ENCODE assay signal across 15 cellular contexts in genomic region chr7:111424768-111425167, GRCh38.
A peak's percentile ranks its signal among the peaks of the same experiment; 100 is the strongest.
DNase-seq lines count a peak whose midpoint lies in the region; ATAC-seq, FAIRE-seq and TF ChIP-seq lines count a peak whose summit lies in the region.
"Had no signal": no experiment of that assay in that cellular context is flagged by ENCODE, and none has a peak within 500 bp of the region (broad histone marks: within the 10 kb centered on the region; RNA-seq: fewer than 3 reads in every experiment).

No MANE protein-coding gene starts in this region.

- no peak for TF ChIP-seq RAD21 in IMR-90 (IDR thresholded peaks at IDR 0.05; ENCODE audit: low read length)

- peaks cover 22% of the 10 kb centered on the region for H3K36me3 Mint-ChIP-seq in stimulated activated memory B cell treated with anti-CD40 and anti-IgM and Interleukin-4, amounts not matched to agents 10 μg/mL and 1 μg/mL and 100 μg/mL, for 72 hours

- H3K4me3 ChIP-seq in IMR-90 (ENCODE audit: insufficient read depth, low read depth, low read length): no peak overlapping the region
- H3K4me3 ChIP-seq in cardiac fibroblast (replicated peaks in 1 of 2; ENCODE audit: low read depth in 2 of 2, low read length in 2 of 2): no peak overlapping the region
- no peak overlapping the region for H3K4me3 ChIP-seq in mesendoderm (ENCODE audit: low read length)
- H3K4me3 ChIP-seq in esophagus muscularis mucosa: no peak overlapping the region
- H3K4me3 ChIP-seq: psoas muscle had no signal

- peak overlapping the region; percentile 56 for H2BK5ac ChIP-seq in IMR-90 (ENCODE audit: low read depth, low read length, poor library complexity, severe bottlenecking)
- no peak overlapping the region for H2BK5ac ChIP-seq in mesendoderm (ENCODE audit: low read length)

- H2AFZ ChIP-seq in IMR-90 (replicated peaks; ENCODE audit: low read length, poor library complexity): no peak overlapping the region

- dilution Hi-C loops in IMR-90 (cut with HindIII; ENCODE audit: low sequenced_read_pairs, unreplicated experiment): no loop called here

- H3K9ac ChIP-seq in IMR-90 (ENCODE audit: low read depth, low read length): no peak overlapping the region
- no peak overlapping the region for H3K9ac ChIP-seq in mesendoderm (ENCODE audit: low read length)

- DNase-seq in D721Med (ENCODE audit: insufficient read length, low spot score): no peak
- peak; percentile 23 for DNase-seq in IMR-90
- peak; percentile 12 to 64 for DNase-seq in cardiac fibroblast (ENCODE audit: low read depth in 2 of 2)
- peak; percentile 39 for DNase-seq in mesendoderm
- no peak for DNase-seq in esophagus muscularis mucosa (ENCODE audit: extremely low spot score)
- no peak for DNase-seq in Right ventricle myocardium inferior (ENCODE audit: missing footprints)
- DNase-seq: activated CD4-positive, alpha-beta T cell treated with anti-CD3 and anti-CD28 coated beads, Interleukin-2, amount 50 U/mL, for 4 hours; GF-D8; MM.1S; psoas muscle; stimulated activated CD4-positive, alpha-beta T cell treated with anti-CD3 and anti-CD28 coated beads, Interleukin-4, amount 100 ng/mL, for 4 hours; stimulated activated naive CD4-positive, alpha-beta T cell treated with Interleukin-2 at 50 U/mL for 16 hours had no signal

- CTCF ChIA-PET in IMR-90 (lab: Yijun Ruan, JAX): no interaction called here

- no peaks in the 10 kb centered on the region for H3K9me1 ChIP-seq in IMR-90 (ENCODE audit: insufficient read depth, low read length)

- H3K27ac ChIP-seq in IMR-90 (ENCODE audit: insufficient read depth, low read length): no peak overlapping the region
- no peak overlapping the region for H3K27ac ChIP-seq in mesendoderm (ENCODE audit: low read depth, low read length)
- no peak overlapping the region for H3K27ac ChIP-seq in esophagus muscularis mucosa (replicated peaks in 1 of 4)
- H3K27ac ChIP-seq: C4-2B, psoas muscle had no signal

- H3K36me3 ChIP-seq in IMR-90 (ENCODE audit: control insufficient read depth, insufficient read depth, low read length) (no peaks in the 10 kb centered on the region), mesendoderm (ENCODE audit: control insufficient read depth, insufficient read depth, low read length) (no peaks in the 10 kb centered on the region), esophagus muscularis mucosa (no peaks in the 10 kb centered on the region)

- BruUV-seq in IMR-90 (replicated peaks; lab: Mats Ljungman, UMichigan): no TSS peak

- no peaks in the 10 kb centered on the region for H4K20me1 ChIP-seq in IMR-90 (ENCODE audit: insufficient read depth, low read length)

- H3K79me1 ChIP-seq in IMR-90 (ENCODE audit: low read depth in 1 of 2, low read length in 2 of 2): no peaks in the 10 kb centered on the region
- no peaks in the 10 kb centered on the region for H3K79me1 ChIP-seq in mesendoderm (ENCODE audit: low read length)

- H2AK5ac ChIP-seq in IMR-90 (ENCODE audit: low read depth, low read length): no peak overlapping the region
- H2AK5ac ChIP-seq in mesendoderm (ENCODE audit: low read length): no peak overlapping the region

- intact Hi-C loops in IMR-90 (cut with micrococcal nuclease) (no loop called here), esophagus muscularis mucosa (cut with DNase I) (no loop called here), Right ventricle myocardium inferior (cut with DNase I) (no loop called here)

- peak; percentile 72 for ATAC-seq in IMR-90 (ENCODE audit: low read depth)
- no peak for ATAC-seq in stimulated activated memory B cell treated with anti-CD40 and anti-IgM and Interleukin-4, amounts not matched to agents 10 μg/mL and 1 μg/mL and 100 μg/mL, for 72 hours
- no peak for ATAC-seq in Right ventricle myocardium inferior
- no peak for ATAC-seq in GM18511 (IDR thresholded peaks at IDR 0.05; ENCODE audit: unreplicated experiment)
- ATAC-seq: psoas muscle had no signal

- H3K4me2 ChIP-seq in IMR-90 (ENCODE audit: low read depth, low read length): no peak overlapping the region
- H3K4me2 ChIP-seq in mesendoderm (ENCODE audit: low read length): no peak overlapping the region

- no peak overlapping the region for H2AK9ac ChIP-seq in IMR-90 (replicated peaks; ENCODE audit: low read depth, low read length, poor library complexity)

- H3K9me3 ChIP-seq in IMR-90 (ENCODE audit: control insufficient read depth, insufficient read depth, low read length) (no peaks in the 10 kb centered on the region), esophagus muscularis mucosa (no peaks in the 10 kb centered on the region)
- H3K9me3 ChIP-seq: psoas muscle had no signal

- H3K27me3 Mint-ChIP-seq in stimulated activated memory B cell treated with anti-CD40 and anti-IgM and Interleukin-4, amounts not matched to agents 10 μg/mL and 1 μg/mL and 100 μg/mL, for 72 hours: no peaks in the 10 kb centered on the region

- H3K4me1 ChIP-seq in IMR-90 (ENCODE audit: control insufficient read depth, insufficient read depth, low read length): no peaks in the 10 kb centered on the region
- H3K4me1 ChIP-seq in mesendoderm (ENCODE audit: control insufficient read depth, low read depth, low read length): no peaks in the 10 kb centered on the region
- no peaks in the 10 kb centered on the region for H3K4me1 ChIP-seq in esophagus muscularis mucosa
- H3K4me1 ChIP-seq: psoas muscle had no signal

- FAIRE-seq in D721Med (lab: Jason Lieb, UNC): peak; percentile 11

- H2BK120ac ChIP-seq in IMR-90 (ENCODE audit: low read depth, low read length): no peak overlapping the region
- no peak overlapping the region for H2BK120ac ChIP-seq in mesendoderm (ENCODE audit: low read depth, low read length)

- H3K23ac ChIP-seq in IMR-90 (ENCODE audit: low read depth, low read length) (no peak overlapping the region), mesendoderm (ENCODE audit: low read length) (no peak overlapping the region)

- no peak overlapping the region for H4K5ac ChIP-seq in IMR-90 (ENCODE audit: low read depth, low read length)
- H4K5ac ChIP-seq in mesendoderm (ENCODE audit: low read length): no peak overlapping the region

- H3K56ac ChIP-seq in IMR-90 (ENCODE audit: extremely low read depth, insufficient read depth, low read length) (no peak overlapping the region), mesendoderm (ENCODE audit: low read length) (no peak overlapping the region)

- H2BK20ac ChIP-seq in IMR-90 (ENCODE audit: low read depth, low read length): peak overlapping the region; percentile 20; the same call in 1 of the 2 replicates

- TF ChIP-seq CTCF in D721Med (IDR thresholded peaks at IDR 0.05; ENCODE audit: insufficient read depth, missing control alignments) (no peak), IMR-90 (conservative IDR thresholded peaks at IDR 0.05; ENCODE audit: low read depth, low read length) (no peak), cardiac fibroblast (IDR thresholded peaks at IDR 0.05; ENCODE audit: low read depth, low read length) (no peak), esophagus muscularis mucosa (IDR thresholded peaks at IDR 0.05) (no peak)

- no peak overlapping the region for H3K27ac Mint-ChIP-seq in stimulated activated memory B cell treated with anti-CD40 and anti-IgM and Interleukin-4, amounts not matched to agents 10 μg/mL and 1 μg/mL and 100 μg/mL, for 72 hours

- H3K27me3 ChIP-seq in IMR-90 (ENCODE audit: control insufficient read depth, insufficient read depth, low read length): no peaks in the 10 kb centered on the region
- no peaks in the 10 kb centered on the region for H3K27me3 ChIP-seq in mesendoderm (ENCODE audit: insufficient read depth, low read length, poor library complexity)
- H3K27me3 ChIP-seq in esophagus muscularis mucosa: no peaks in the 10 kb centered on the region

- POLR2A ChIA-PET in IMR-90 (lab: Charles Lee; ENCODE audit: unreplicated experiment): no interaction called here

- H3K4me3 Mint-ChIP-seq in stimulated activated memory B cell treated with anti-CD40 and anti-IgM and Interleukin-4, amounts not matched to agents 10 μg/mL and 1 μg/mL and 100 μg/mL, for 72 hours: no peak overlapping the region

- no peak overlapping the region for H4K8ac ChIP-seq in IMR-90 (ENCODE audit: low read depth in 2 of 2, low read length in 2 of 2)
- no peak overlapping the region for H4K8ac ChIP-seq in mesendoderm (ENCODE audit: low read depth, low read length)

- H3K4ac ChIP-seq in IMR-90 (ENCODE audit: low read depth, low read length) (no peak overlapping the region), mesendoderm (ENCODE audit: low read depth, low read length) (no peak overlapping the region)

- in situ Hi-C loops in IMR-90 (cut with MboI; ENCODE audit: low sequenced_read_pairs): no loop called here

- H3K14ac ChIP-seq in IMR-90 (replicated peaks; ENCODE audit: low read depth, low read length): no peak overlapping the region

- H3K18ac ChIP-seq in IMR-90 (ENCODE audit: low read depth, low read length): peak overlapping the region; percentile 48; the same call in 1 of the 2 replicates
- no peak overlapping the region for H3K18ac ChIP-seq in mesendoderm (ENCODE audit: low read length)

- no peak for TF ChIP-seq POLR2A in IMR-90 (IDR thresholded peaks at IDR 0.05; ENCODE audit: low read depth, low read length)
- no peak for TF ChIP-seq POLR2A in esophagus muscularis mucosa (IDR thresholded peaks at IDR 0.05; ENCODE audit: low read depth)

- H3K79me2 ChIP-seq in mesendoderm (ENCODE audit: control insufficient read depth, insufficient read depth, low read length): no peaks in the 10 kb centered on the region

- no peak for TF ChIP-seq EP300 in esophagus muscularis mucosa (IDR thresholded peaks at IDR 0.05)

- H3K9me3 Mint-ChIP-seq in stimulated activated memory B cell treated with anti-CD40 and anti-IgM and Interleukin-4, amounts not matched to agents 10 μg/mL and 1 μg/mL and 100 μg/mL, for 72 hours: peaks cover 9% of the 10 kb centered on the region

- no peak overlapping the region for H4K91ac ChIP-seq in IMR-90 (ENCODE audit: insufficient read depth, low read depth, low read length)

- no peaks in the 10 kb centered on the region for H3K4me1 Mint-ChIP-seq in stimulated activated memory B cell treated with anti-CD40 and anti-IgM and Interleukin-4, amounts not matched to agents 10 μg/mL and 1 μg/mL and 100 μg/mL, for 72 hours

- H2BK15ac ChIP-seq in IMR-90 (ENCODE audit: low read depth, low read length): no peak overlapping the region
- no peak overlapping the region for H2BK15ac ChIP-seq in mesendoderm (replicated peaks; ENCODE audit: low read depth)

TF ChIP-seq in IMR-90, 13 proteins besides CTCF, POLR2A, EP300 and RAD21 (continues in another document):
- TF ChIP-seq CHD1 (IDR thresholded peaks at IDR 0.05; ENCODE audit: low read depth, low read length): no peak
- TF ChIP-seq NFE2L2 (IDR thresholded peaks at IDR 0.05; ENCODE audit: low read depth, low read length): no peak
- TF ChIP-seq MXI1 (IDR thresholded peaks at IDR 0.05; ENCODE audit: borderline replicate concordance, low read depth, low read length): no peak
- no peak for TF ChIP-seq CEBPB (IDR thresholded peaks at IDR 0.05; ENCODE audit: low read depth, low read length)
- TF ChIP-seq SMC3 (IDR thresholded peaks at IDR 0.05; ENCODE audit: low read depth, low read length): no peak

Comparison
In these comparisons a context has a peak if more than half of its experiments do, and no peak if none do; other contexts are left out.
1. DNase-seq: peak in IMR-90 (single experiment), cardiac fibroblast (2 of 2) and mesendoderm (single experiment); none in D721Med (single experiment), esophagus muscularis mucosa (single experiment) and Right ventricle myocardium inferior (single experiment).